In genomic region chr7:5243295-5243694, GRCh38 we compare ENCODE assay signal across 32 cellular contexts.
"Had no signal": no experiment of that assay in that cellular context is flagged by ENCODE, and none has a peak within 500 bp of the region (broad histone marks: within the 10 kb centered on the region; RNA-seq: fewer than 3 reads in every experiment).

No MANE protein-coding gene starts in this region.

- H3K4me3 Mint-ChIP-seq: activated CD4-positive, alpha-beta memory T cell treated with anti-CD3 and anti-CD28 coated beads, Interleukin-2, amount 10 ng/mL, durations not matched to agents 7 days and 5 days; activated CD4-positive, alpha-beta T cell treated with anti-CD3 and anti-CD28 coated beads, Interleukin-2, amount 10 ng/mL, durations not matched to agents 7 days and 5 days; activated naive CD4-positive, alpha-beta T cell treated with anti-CD3 and anti-CD28 coated beads, Interleukin-2, amount 10 ng/mL, durations not matched to agents 7 days and 5 days; activated naive CD8-positive, alpha-beta T cell treated with anti-CD3 and anti-CD28 coated beads, Interleukin-2, amount 10 ng/mL, durations not matched to agents 7 days and 5 days; activated T-cell treated with anti-CD3 and anti-CD28 coated beads, Interleukin-2, amount 50 U/mL, for 24 hours; activated T-cell treated with anti-CD3 and anti-CD28 coated beads, Interleukin-2, amount 50 U/mL, for 72 hours; brain; dendritic cell treated with granulocyte-macrophage colony-stimulating factor and Interleukin-4, amounts not matched to agents 40 ng/mL and 50 ng/mL, for 4 days; endodermal cell; WTC11 had no signal

- H3K27me3 ChIP-seq: ascending aorta, breast epithelium, cardiac muscle cell, dorsolateral prefrontal cortex, heart left ventricle had no signal

- H3K27ac ChIP-seq: ascending aorta, breast epithelium, cardiac muscle cell, coronary artery, dorsolateral prefrontal cortex, heart left ventricle, VCaP had no signal

- H3K36me3 ChIP-seq: ascending aorta, breast epithelium, cardiac muscle cell, heart left ventricle had no signal

- DNase-seq: activated CD4-positive, alpha-beta memory T cell treated with anti-CD3 and anti-CD28 coated beads, Interleukin-2, amount 10 ng/mL, durations not matched to agents 7 days and 5 days; activated CD4-positive, alpha-beta T cell treated with anti-CD3 and anti-CD28 coated beads for 1 hour; activated CD4-positive, alpha-beta T cell treated with anti-CD3 and anti-CD28 coated beads for 4 hours; activated CD4-positive, alpha-beta T cell treated with anti-CD3 and anti-CD28 coated beads, Interleukin-2, amount 10 ng/mL, durations not matched to agents 7 days and 5 days; activated CD4-positive, alpha-beta T cell treated with anti-CD3 and anti-CD28 coated beads, Interleukin-2, amount 50 U/mL, for 4 hours; activated CD8-positive, alpha-beta memory T cell treated with anti-CD3 and anti-CD28 coated beads, Interleukin-2, amount 50 U/mL, for 48 hours; activated gamma-delta T cell; activated naive CD4-positive, alpha-beta T cell; activated naive CD4-positive, alpha-beta T cell treated with anti-CD3 and anti-CD28 coated beads, Interleukin-2, amount 10 ng/mL, durations not matched to agents 7 days and 5 days; activated naive CD8-positive, alpha-beta T cell treated with anti-CD3 and anti-CD28 coated beads, Interleukin-2, amount 10 ng/mL, durations not matched to agents 7 days and 5 days; activated T-cell treated with anti-CD3 and anti-CD28 coated beads for 4 hours; activated T-cell treated with anti-CD3 and anti-CD28 coated beads, Interleukin-2, amount 50 U/mL, for 24 hours; activated T-cell treated with anti-CD3 and anti-CD28 coated beads, Interleukin-2, amount 50 U/mL, for 72 hours; central memory CD4-positive, alpha-beta T cell; cerebellar nuclear complex; dorsolateral prefrontal cortex; effector memory CD4-positive, alpha-beta T cell; endodermal cell; foreskin fibroblast; glutamatergic neuron; heart left ventricle; T-helper 2 cell had no signal

- ATAC-seq: activated naive CD4-positive, alpha-beta T cell treated with anti-CD3 and anti-CD28 coated beads, Interleukin-2, amount 50 U/mL, for 72 hours; activated T-cell treated with anti-CD3 and anti-CD28 coated beads, Interleukin-2, amount 50 U/mL, for 72 hours; esophagus mucosa; heart left ventricle; WTC11 had no signal

- H3K36me3 Mint-ChIP-seq: activated naive CD4-positive, alpha-beta T cell treated with anti-CD3 and anti-CD28 coated beads, Interleukin-2, amount 10 ng/mL, durations not matched to agents 7 days and 5 days; activated naive CD4-positive, alpha-beta T cell treated with anti-CD3 and anti-CD28 coated beads, Interleukin-2, amount 50 U/mL, for 72 hours; activated naive CD8-positive, alpha-beta T cell treated with anti-CD3 and anti-CD28 coated beads, Interleukin-2, amount 10 ng/mL, durations not matched to agents 7 days and 5 days; brain; WTC11 had no signal

- H3K4me3 ChIP-seq: ascending aorta, breast epithelium, cardiac muscle cell, coronary artery, dorsolateral prefrontal cortex, heart left ventricle had no signal

- H3K4me1 ChIP-seq: breast epithelium had no signal

- H3K9me3 Mint-ChIP-seq: activated CD4-positive, alpha-beta memory T cell treated with anti-CD3 and anti-CD28 coated beads, Interleukin-2, amount 10 ng/mL, durations not matched to agents 7 days and 5 days; activated CD4-positive, alpha-beta T cell treated with anti-CD3 and anti-CD28 coated beads, Interleukin-2, amount 10 ng/mL, durations not matched to agents 7 days and 5 days; activated naive CD4-positive, alpha-beta T cell treated with anti-CD3 and anti-CD28 coated beads, Interleukin-2, amount 50 U/mL, for 72 hours; activated naive CD8-positive, alpha-beta T cell treated with anti-CD3 and anti-CD28 coated beads, Interleukin-2, amount 10 ng/mL, durations not matched to agents 7 days and 5 days; activated T-cell treated with anti-CD3 and anti-CD28 coated beads, Interleukin-2, amount 50 U/mL, for 24 hours; activated T-cell treated with anti-CD3 and anti-CD28 coated beads, Interleukin-2, amount 50 U/mL, for 72 hours; dendritic cell treated with granulocyte-macrophage colony-stimulating factor and Interleukin-4, amounts not matched to agents 40 ng/mL and 50 ng/mL, for 4 days had no signal

- H3K27ac Mint-ChIP-seq: activated CD4-positive, alpha-beta memory T cell treated with anti-CD3 and anti-CD28 coated beads, Interleukin-2, amount 10 ng/mL, durations not matched to agents 7 days and 5 days; activated CD4-positive, alpha-beta T cell treated with anti-CD3 and anti-CD28 coated beads, Interleukin-2, amount 10 ng/mL, durations not matched to agents 7 days and 5 days; activated naive CD4-positive, alpha-beta T cell treated with anti-CD3 and anti-CD28 coated beads, Interleukin-2, amount 10 ng/mL, durations not matched to agents 7 days and 5 days; activated naive CD4-positive, alpha-beta T cell treated with anti-CD3 and anti-CD28 coated beads, Interleukin-2, amount 50 U/mL, for 72 hours; activated naive CD8-positive, alpha-beta T cell treated with anti-CD3 and anti-CD28 coated beads, Interleukin-2, amount 10 ng/mL, durations not matched to agents 7 days and 5 days; activated T-cell treated with anti-CD3 and anti-CD28 coated beads, Interleukin-2, amount 50 U/mL, for 24 hours; activated T-cell treated with anti-CD3 and anti-CD28 coated beads, Interleukin-2, amount 50 U/mL, for 72 hours; endodermal cell; WTC11 had no signal
